32 cellular contexts compared by ENCODE assay signal in the genomic region with DNA sequence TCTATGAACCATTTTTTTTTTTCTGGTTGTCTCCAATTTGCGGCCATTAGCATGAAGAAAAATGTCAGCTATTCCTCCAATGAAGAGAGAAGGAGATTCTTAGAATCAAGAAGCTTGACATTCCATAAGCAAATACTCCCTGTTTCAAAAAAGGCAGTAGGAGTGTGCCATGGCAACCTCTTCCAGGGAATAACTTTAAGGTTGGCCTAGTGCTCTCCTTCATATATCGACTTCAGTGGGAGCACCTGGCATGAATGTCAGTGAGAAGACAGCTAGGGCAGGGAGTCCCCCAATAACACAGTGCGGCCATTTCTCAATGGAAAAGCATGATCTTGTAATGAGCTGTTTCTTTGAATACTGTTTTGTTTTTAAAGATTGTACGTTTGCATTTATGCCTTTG.
"Had no signal": no experiment of that assay in that cellular context is flagged by ENCODE, and none has a peak within 500 bp of the region (broad histone marks: within the 10 kb centered on the region; RNA-seq: fewer than 3 reads in every experiment).

No MANE protein-coding gene starts in this region.

- H3K4me3 ChIP-seq: adrenal gland, ascending aorta, body of pancreas, breast epithelium, cardiac muscle cell had no signal

- DNase-seq: activated effector memory CD4-positive, alpha-beta T cell treated with anti-CD3 and anti-CD28 coated beads, Interleukin-2, amount 50 U/mL, for 16 hours; activated effector memory CD4-positive, alpha-beta T cell treated with Interleukin-2 at 50 U/mL for 16 hours; activated gamma-delta T cell; activated gamma-delta T cell treated with Interleukin-2 at 50 U/mL for 16 hours; activated naive CD4-positive, alpha-beta T cell; activated naive CD4-positive, alpha-beta T cell treated with anti-CD3 and anti-CD28 coated beads for 36 hours; activated naive CD4-positive, alpha-beta T cell treated with anti-CD3 and anti-CD28 coated beads, Interleukin-2, amount 10 ng/mL, durations not matched to agents 7 days and 5 days; activated naive CD4-positive, alpha-beta T cell treated with anti-CD3 and anti-CD28 coated beads, Interleukin-2, amount 50 U/mL, for 16 hours; activated naive CD4-positive, alpha-beta T cell treated with Interleukin-2 at 50 U/mL for 16 hours; activated naive CD8-positive, alpha-beta T cell treated with anti-CD3 and anti-CD28 coated beads for 36 hours; activated naive CD8-positive, alpha-beta T cell treated with anti-CD3 and anti-CD28 coated beads, Interleukin-2, amount 10 ng/mL, durations not matched to agents 7 days and 5 days; activated naive CD8-positive, alpha-beta T cell treated with anti-CD3 and anti-CD28 coated beads, Interleukin-2, amount 50 U/mL, for 24 hours; activated T-cell treated with anti-CD3 and anti-CD28 coated beads for 4 hours; activated T-cell treated with anti-CD3 and anti-CD28 coated beads, Interleukin-2, amount 50 U/mL, for 1 hour; activated T-cell treated with anti-CD3 and anti-CD28 coated beads, Interleukin-2, amount 50 U/mL, for 24 hours; activated T-cell treated with anti-CD3 and anti-CD28 coated beads, Interleukin-2, amount 50 U/mL, for 4 hours; activated T-cell treated with anti-CD3 and anti-CD28 coated beads, Interleukin-2, amount 50 U/mL, for 48 hours; activated T-cell treated with anti-CD3 and anti-CD28 coated beads, Interleukin-2, amount 50 U/mL, for 72 hours; adrenal gland; amniotic stem cell; amygdala; anterior cingulate cortex; aorta; body of pancreas; brain microvascular endothelial cell; central memory CD4-positive, alpha-beta T cell; cerebellar nuclear complex had no signal

- H3K4me1 ChIP-seq: adrenal gland, ascending aorta, body of pancreas, breast epithelium had no signal

- H3K9me3 ChIP-seq: adrenal gland, ascending aorta, body of pancreas, breast epithelium had no signal

- H3K36me3 ChIP-seq: adrenal gland, ascending aorta, brain microvascular endothelial cell, breast epithelium, cardiac muscle cell had no signal

- H3K27me3 ChIP-seq: adrenal gland, ascending aorta, body of pancreas, brain microvascular endothelial cell, breast epithelium, cardiac muscle cell had no signal

- H3K27ac ChIP-seq: adrenal gland, ascending aorta, body of pancreas, brain microvascular endothelial cell, breast epithelium, cardiac muscle cell had no signal

- ATAC-seq: activated naive CD4-positive, alpha-beta T cell treated with anti-CD3 and anti-CD28 coated beads, Interleukin-2, amount 50 U/mL, for 72 hours; activated naive CD8-positive, alpha-beta T cell treated with anti-CD3 and anti-CD28 coated beads, Interleukin-2, amount 50 U/mL, for 24 hours; activated T-cell treated with anti-CD3 and anti-CD28 coated beads, Interleukin-2, amount 50 U/mL, for 4 hours; activated T-cell treated with anti-CD3 and anti-CD28 coated beads, Interleukin-2, amount 50 U/mL, for 72 hours; activated T-helper 17 cell treated with anti-CD3 and anti-CD28 coated beads, Interleukin-2, amount 50 U/mL, for 72 hours; body of pancreas had no signal
